Comparison of ENCODE assay signal across 25 cellular contexts in genomic region chr2:69205491-69205890, GRCh38.
"Had no signal": no experiment of that assay in that cellular context is flagged by ENCODE, and none has a peak within 500 bp of the region (broad histone marks: within the 10 kb centered on the region; RNA-seq: fewer than 3 reads in every experiment).

No MANE protein-coding gene starts in this region.

- FAIRE-seq: endometrium, frontal cortex, islet of Langerhans, small intestine had no signal

- H3K79me2 ChIP-seq: parathyroid adenoma had no signal

- H3K27ac ChIP-seq: heart left ventricle, parathyroid adenoma, prostate gland, suprapubic skin, thyroid gland had no signal

- H3K4me1 ChIP-seq: parathyroid adenoma, prostate gland had no signal

- H3K9me3 Mint-ChIP-seq: central memory CD8-positive, alpha-beta T cell; nephron progenitor cell; stimulated activated effector memory CD8-positive, alpha-beta T cell treated with anti-CD3 and anti-CD28 coated beads, Interleukin-12 subunit alpha, Interleukin-12 subunit beta, amount 100 ng/mL, for 72 hours had no signal

- ATAC-seq: esophagus mucosa; heart left ventricle; left lobe of liver; sciatic nerve; stimulated activated effector memory CD8-positive, alpha-beta T cell treated with anti-CD3 and anti-CD28 coated beads, Interleukin-12 subunit alpha, Interleukin-12 subunit beta, amount 100 ng/mL, for 72 hours; stimulated activated naive CD8-positive, alpha-beta T cell treated with anti-CD3 and anti-CD28 coated beads, Interleukin-15, Interleukin-2, amounts not matched to agents 100 U/mL and 50 U/mL, for 24 hours had no signal

- H3K36me3 ChIP-seq: heart left ventricle, prostate gland, suprapubic skin, thyroid gland, upper lobe of left lung had no signal

- H3K4me3 ChIP-seq: heart left ventricle, prostate gland, suprapubic skin, thyroid gland, upper lobe of left lung had no signal

- H3K27ac Mint-ChIP-seq: mesothelial cell of epicardium; nephron progenitor cell; stimulated activated effector memory CD8-positive, alpha-beta T cell treated with anti-CD3 and anti-CD28 coated beads, Interleukin-12 subunit alpha, Interleukin-12 subunit beta, amount 100 ng/mL, for 72 hours had no signal

- H3K36me3 Mint-ChIP-seq: naive B cell; stimulated activated effector memory CD8-positive, alpha-beta T cell treated with anti-CD3 and anti-CD28 coated beads, Interleukin-12 subunit alpha, Interleukin-12 subunit beta, amount 100 ng/mL, for 72 hours had no signal

- H2AFZ ChIP-seq: parathyroid adenoma had no signal

- H3K27me3 ChIP-seq: heart left ventricle, suprapubic skin, thyroid gland, upper lobe of left lung had no signal

- H3K4me1 Mint-ChIP-seq: central memory CD8-positive, alpha-beta T cell; mesothelial cell of epicardium; naive B cell; stimulated activated effector memory CD8-positive, alpha-beta T cell treated with anti-CD3 and anti-CD28 coated beads, Interleukin-12 subunit alpha, Interleukin-12 subunit beta, amount 100 ng/mL, for 72 hours had no signal

- H3K9ac ChIP-seq: parathyroid adenoma had no signal

- DNase-seq: effector memory CD4-positive, alpha-beta T cell; heart left ventricle; hippocampal formation; kidney glomerular epithelial cell; naive B cell; nephron progenitor cell; retina; small intestine; stimulated activated CD4-positive, alpha-beta T cell treated with anti-CD3 and anti-CD28 coated beads, Interleukin-4, amount 100 ng/mL, for 1 hour; stimulated activated CD8-positive, alpha-beta memory T cell treated with anti-CD3 and anti-CD28 coated beads, Interleukin-4, amount 100 ng/mL, for 48 hours; stimulated activated naive CD8-positive, alpha-beta T cell treated with anti-CD3 and anti-CD28 coated beads, Interleukin-15, Interleukin-2, amounts not matched to agents 100 U/mL and 50 U/mL, for 24 hours; thyroid gland; upper lobe of left lung had no signal

- H3K9me3 ChIP-seq: prostate gland, suprapubic skin, thyroid gland, upper lobe of left lung had no signal

- H3K4me3 Mint-ChIP-seq: central memory CD8-positive, alpha-beta T cell; mesothelial cell of epicardium; naive B cell; nephron progenitor cell; stimulated activated effector memory CD8-positive, alpha-beta T cell treated with anti-CD3 and anti-CD28 coated beads, Interleukin-12 subunit alpha, Interleukin-12 subunit beta, amount 100 ng/mL, for 72 hours had no signal
